In the genomic region with DNA sequence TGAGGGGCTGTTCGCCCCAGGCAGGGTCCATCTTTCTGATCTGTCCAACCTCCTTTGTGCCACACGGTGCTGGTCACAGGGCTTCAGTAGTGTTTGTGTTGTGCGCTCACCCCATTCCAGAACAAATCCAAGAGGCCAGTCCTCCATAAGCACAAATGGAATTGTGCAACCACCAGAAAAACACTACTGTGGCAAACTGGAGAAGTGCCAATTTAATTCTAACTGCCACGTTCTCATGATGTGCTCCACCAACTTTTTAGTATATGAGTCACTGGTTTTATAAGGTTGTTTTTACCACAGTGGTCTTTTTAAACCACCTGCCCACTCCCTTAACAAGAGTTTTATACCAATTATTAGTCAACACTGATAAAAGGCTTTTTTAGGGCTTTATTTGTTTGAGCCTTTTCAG, we compare ENCODE assay signal across 2 cellular contexts.
TF ChIP-seq lines count a peak whose summit lies in the region.

No MANE protein-coding gene starts in this region.

TF ChIP-seq in SK-N-SH, 30 proteins besides CTCF, POLR2A, EP300 and RAD21 (continued from another document):
- TF ChIP-seq POLR2AphosphoS5 (IDR thresholded peaks at IDR 0.05; ENCODE audit: low read depth, low read length) (peak; percentile 26; the same call in 1 of the 2 replicates), JUND (IDR thresholded peaks at IDR 0.05) (0 out of 2 replicates have a peak, but pooled peaks have one; percentile 12), TAF1 (IDR thresholded peaks at IDR 0.05; ENCODE audit: borderline replicate concordance, low read depth, low read length) (no peak), NFIC (IDR thresholded peaks at IDR 0.05; ENCODE audit: borderline replicate concordance) (peak; percentile 36; the same call in 1 of the 2 replicates), SIN3A (IDR thresholded peaks at IDR 0.05; ENCODE audit: borderline replicate concordance, low read depth, low read length) (no peak), GATA2 (CRISPR knock-in tag; IDR thresholded peaks at IDR 0.05) (no peak)
- TF ChIP-seq, protein P1, sequence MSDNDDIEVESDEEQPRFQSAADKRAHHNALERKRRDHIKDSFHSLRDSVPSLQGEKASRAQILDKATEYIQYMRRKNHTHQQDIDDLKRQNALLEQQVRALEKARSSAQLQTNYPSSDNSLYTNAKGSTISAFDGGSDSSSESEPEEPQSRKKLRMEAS (IDR thresholded peaks at IDR 0.05; ENCODE audit: low read depth): no peak
- TF ChIP-seq, protein P2, sequence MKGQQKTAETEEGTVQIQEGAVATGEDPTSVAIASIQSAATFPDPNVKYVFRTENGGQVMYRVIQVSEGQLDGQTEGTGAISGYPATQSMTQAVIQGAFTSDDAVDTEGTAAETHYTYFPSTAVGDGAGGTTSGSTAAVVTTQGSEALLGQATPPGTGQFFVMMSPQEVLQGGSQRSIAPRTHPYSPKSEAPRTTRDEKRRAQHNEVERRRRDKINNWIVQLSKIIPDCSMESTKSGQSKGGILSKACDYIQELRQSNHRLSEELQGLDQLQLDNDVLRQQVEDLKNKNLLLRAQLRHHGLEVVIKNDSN (IDR thresholded peaks at IDR 0.05; ENCODE audit: borderline replicate concordance, low read depth): no peak

TF ChIP-seq in SK-N-SH treated with all-trans-retinoic acid at 6 μM for 48 hours, 23 proteins besides CTCF, POLR2A, EP300 and RAD21 (continued from another document):
- TF ChIP-seq, protein P3, sequence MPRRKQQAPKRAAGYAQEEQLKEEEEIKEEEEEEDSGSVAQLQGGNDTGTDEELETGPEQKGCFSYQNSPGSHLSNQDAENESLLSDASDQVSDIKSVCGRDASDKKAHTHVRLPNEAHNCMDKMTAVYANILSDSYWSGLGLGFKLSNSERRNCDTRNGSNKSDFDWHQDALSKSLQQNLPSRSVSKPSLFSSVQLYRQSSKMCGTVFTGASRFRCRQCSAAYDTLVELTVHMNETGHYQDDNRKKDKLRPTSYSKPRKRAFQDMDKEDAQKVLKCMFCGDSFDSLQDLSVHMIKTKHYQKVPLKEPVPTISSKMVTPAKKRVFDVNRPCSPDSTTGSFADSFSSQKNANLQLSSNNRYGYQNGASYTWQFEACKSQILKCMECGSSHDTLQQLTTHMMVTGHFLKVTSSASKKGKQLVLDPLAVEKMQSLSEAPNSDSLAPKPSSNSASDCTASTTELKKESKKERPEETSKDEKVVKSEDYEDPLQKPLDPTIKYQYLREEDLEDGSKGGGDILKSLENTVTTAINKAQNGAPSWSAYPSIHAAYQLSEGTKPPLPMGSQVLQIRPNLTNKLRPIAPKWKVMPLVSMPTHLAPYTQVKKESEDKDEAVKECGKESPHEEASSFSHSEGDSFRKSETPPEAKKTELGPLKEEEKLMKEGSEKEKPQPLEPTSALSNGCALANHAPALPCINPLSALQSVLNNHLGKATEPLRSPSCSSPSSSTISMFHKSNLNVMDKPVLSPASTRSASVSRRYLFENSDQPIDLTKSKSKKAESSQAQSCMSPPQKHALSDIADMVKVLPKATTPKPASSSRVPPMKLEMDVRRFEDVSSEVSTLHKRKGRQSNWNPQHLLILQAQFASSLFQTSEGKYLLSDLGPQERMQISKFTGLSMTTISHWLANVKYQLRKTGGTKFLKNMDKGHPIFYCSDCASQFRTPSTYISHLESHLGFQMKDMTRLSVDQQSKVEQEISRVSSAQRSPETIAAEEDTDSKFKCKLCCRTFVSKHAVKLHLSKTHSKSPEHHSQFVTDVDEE (CRISPR knock-in tag; IDR thresholded peaks at IDR 0.05): no peak
- TF ChIP-seq ZNF8 (CRISPR knock-in tag; IDR thresholded peaks at IDR 0.05) (no peak), BACH2 (CRISPR knock-in tag; IDR thresholded peaks at IDR 0.05; ENCODE audit: borderline replicate concordance) (no peak), TCF4 (CRISPR knock-in tag; IDR thresholded peaks at IDR 0.05; ENCODE audit: borderline replicate concordance) (no peak), ZFP3 (CRISPR knock-in tag; IDR thresholded peaks at IDR 0.05) (no peak), ESRRG (CRISPR knock-in tag; IDR thresholded peaks at IDR 0.05) (no peak)
- TF ChIP-seq, protein P4, sequence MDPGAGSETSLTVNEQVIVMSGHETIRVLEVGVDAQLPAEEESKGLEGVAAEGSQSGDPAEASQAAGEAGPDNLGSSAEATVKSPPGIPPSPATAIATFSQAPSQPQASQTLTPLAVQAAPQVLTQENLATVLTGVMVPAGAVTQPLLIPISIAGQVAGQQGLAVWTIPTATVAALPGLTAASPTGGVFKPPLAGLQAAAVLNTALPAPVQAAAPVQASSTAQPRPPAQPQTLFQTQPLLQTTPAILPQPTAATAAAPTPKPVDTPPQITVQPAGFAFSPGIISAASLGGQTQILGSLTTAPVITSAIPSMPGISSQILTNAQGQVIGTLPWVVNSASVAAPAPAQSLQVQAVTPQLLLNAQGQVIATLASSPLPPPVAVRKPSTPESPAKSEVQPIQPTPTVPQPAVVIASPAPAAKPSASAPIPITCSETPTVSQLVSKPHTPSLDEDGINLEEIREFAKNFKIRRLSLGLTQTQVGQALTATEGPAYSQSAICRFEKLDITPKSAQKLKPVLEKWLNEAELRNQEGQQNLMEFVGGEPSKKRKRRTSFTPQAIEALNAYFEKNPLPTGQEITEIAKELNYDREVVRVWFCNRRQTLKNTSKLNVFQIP (CRISPR knock-in tag; IDR thresholded peaks at IDR 0.05; ENCODE audit: borderline replicate concordance, low read depth): no peak
- TF ChIP-seq, protein P5, sequence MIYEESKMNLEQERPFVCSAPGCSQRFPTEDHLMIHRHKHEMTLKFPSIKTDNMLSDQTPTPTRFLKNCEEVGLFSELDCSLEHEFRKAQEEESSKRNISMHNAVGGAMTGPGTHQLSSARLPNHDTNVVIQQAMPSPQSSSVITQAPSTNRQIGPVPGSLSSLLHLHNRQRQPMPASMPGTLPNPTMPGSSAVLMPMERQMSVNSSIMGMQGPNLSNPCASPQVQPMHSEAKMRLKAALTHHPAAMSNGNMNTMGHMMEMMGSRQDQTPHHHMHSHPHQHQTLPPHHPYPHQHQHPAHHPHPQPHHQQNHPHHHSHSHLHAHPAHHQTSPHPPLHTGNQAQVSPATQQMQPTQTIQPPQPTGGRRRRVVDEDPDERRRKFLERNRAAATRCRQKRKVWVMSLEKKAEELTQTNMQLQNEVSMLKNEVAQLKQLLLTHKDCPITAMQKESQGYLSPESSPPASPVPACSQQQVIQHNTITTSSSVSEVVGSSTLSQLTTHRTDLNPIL (CRISPR knock-in tag; IDR thresholded peaks at IDR 0.05; ENCODE audit: low read depth): no peak
TF ChIP-seq in SK-N-SH treated with all-trans-retinoic acid at 6 μM for 48 hours: peak in this region for 0.
